Comparison of ENCODE assay signal across 3 cellular contexts in the genomic region with DNA sequence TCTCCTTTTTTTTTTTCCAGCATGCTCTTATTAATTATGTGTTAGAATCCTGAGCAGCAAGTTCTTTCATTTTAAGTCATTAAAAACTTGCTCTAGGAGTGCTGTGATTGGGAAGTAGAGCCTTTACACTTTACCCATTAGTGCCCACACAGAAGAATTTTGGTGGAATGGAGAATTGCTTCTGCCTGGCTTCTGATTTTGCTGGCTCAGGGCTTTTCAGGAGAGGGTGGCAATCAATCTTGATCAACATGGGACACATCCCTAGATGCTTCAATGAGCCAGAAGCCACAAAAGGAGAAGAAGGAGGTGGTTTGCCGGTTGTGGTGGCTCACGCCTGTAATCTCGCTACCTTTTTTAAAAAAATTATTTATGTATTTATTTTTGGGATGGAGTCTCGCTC.
TF ChIP-seq lines count a peak whose summit lies in the region.

No MANE protein-coding gene starts in this region.

TF ChIP-seq in HepG2, 621 proteins besides CTCF, POLR2A, EP300 and RAD21:
- TF ChIP-seq AGO2 (optimal IDR thresholded peaks at IDR 0.05; ENCODE audit: low read depth, low read length) = no peak
- no peak for TF ChIP-seq ZNF44 (CRISPR knock-in tag; IDR thresholded peaks at IDR 0.05)
- no peak for TF ChIP-seq ESRRA (CRISPR knock-in tag; IDR thresholded peaks at IDR 0.05; ENCODE audit: low read depth)
- TF ChIP-seq ZFP41 (CRISPR knock-in tag; IDR thresholded peaks at IDR 0.05; ENCODE audit: borderline replicate concordance) = no peak
- peak; percentile 51 for TF ChIP-seq MAFF (IDR thresholded peaks at IDR 0.05; ENCODE audit: low read depth, low read length)
- no peak for TF ChIP-seq HOXD1 (CRISPR knock-in tag; IDR thresholded peaks at IDR 0.05)
- TF ChIP-seq MAFK (conservative IDR thresholded peaks at IDR 0.05 in 1 of 2, IDR thresholded peaks at IDR 0.05 in 1 of 2; ENCODE audit: low read length in 2 of 2) = peak; percentile 69 to 77

TF ChIP-seq in IMR-90, 13 proteins besides CTCF, POLR2A, EP300 and RAD21:
- TF ChIP-seq MAFK (IDR thresholded peaks at IDR 0.05; ENCODE audit: low read depth, low read length) (peak; percentile 67), NFE2L2 (IDR thresholded peaks at IDR 0.05; ENCODE audit: low read depth, low read length) (no peak)

TF ChIP-seq in K562, 482 proteins besides CTCF, POLR2A, EP300 and RAD21:
- TF ChIP-seq, protein P1, sequence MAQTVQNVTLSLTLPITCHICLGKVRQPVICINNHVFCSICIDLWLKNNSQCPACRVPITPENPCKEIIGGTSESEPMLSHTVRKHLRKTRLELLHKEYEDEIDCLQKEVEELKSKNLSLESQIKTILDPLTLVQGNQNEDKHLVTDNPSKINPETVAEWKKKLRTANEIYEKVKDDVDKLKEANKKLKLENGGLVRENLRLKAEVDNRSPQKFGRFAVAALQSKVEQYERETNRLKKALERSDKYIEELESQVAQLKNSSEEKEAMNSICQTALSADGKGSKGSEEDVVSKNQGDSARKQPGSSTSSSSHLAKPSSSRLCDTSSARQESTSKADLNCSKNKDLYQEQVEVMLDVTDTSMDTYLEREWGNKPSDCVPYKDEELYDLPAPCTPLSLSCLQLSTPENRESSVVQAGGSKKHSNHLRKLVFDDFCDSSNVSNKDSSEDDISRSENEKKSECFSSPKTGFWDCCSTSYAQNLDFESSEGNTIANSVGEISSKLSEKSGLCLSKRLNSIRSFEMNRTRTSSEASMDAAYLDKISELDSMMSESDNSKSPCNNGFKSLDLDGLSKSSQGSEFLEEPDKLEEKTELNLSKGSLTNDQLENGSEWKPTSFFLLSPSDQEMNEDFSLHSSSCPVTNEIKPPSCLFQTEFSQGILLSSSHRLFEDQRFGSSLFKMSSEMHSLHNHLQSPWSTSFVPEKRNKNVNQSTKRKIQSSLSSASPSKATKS (CRISPR knock-in tag; IDR thresholded peaks at IDR 0.05) = no peak
- TF ChIP-seq MAFK (IDR thresholded peaks at IDR 0.05; ENCODE audit: low read length) (peak; percentile 44), MAFF (IDR thresholded peaks at IDR 0.05; ENCODE audit: low read length) (peak; percentile 54; the same call in 1 of the 2 replicates), RFX5 (IDR thresholded peaks at IDR 0.05; ENCODE audit: low read depth, low read length) (no peak), ZNF224 (CRISPR knock-in tag; IDR thresholded peaks at IDR 0.05) (no peak), MEIS2 (IDR thresholded peaks at IDR 0.05; ENCODE audit: partially characterized antibody) (peak; percentile 17), SIX5 (IDR thresholded peaks at IDR 0.05; ENCODE audit: borderline replicate concordance in 1 of 2, insufficient read depth in 1 of 2, low read depth in 1 of 2, low read length in 2 of 2) (no peak), MAFG (tag; conservative IDR thresholded peaks at IDR 0.05) (peak; percentile 47; the same call in 1 of the 2 replicates), C11orf30 (IDR thresholded peaks at IDR 0.05; ENCODE audit: low read depth) (peak; percentile 66; the same call in 1 of the 2 replicates), NFATC3 (IDR thresholded peaks at IDR 0.05) (no peak), RNF2 (IDR thresholded peaks at IDR 0.05) (no peak), MEF2D (tag; conservative IDR thresholded peaks at IDR 0.05; ENCODE audit: low read depth) (no peak), ZNF316 (IDR thresholded peaks at IDR 0.05) (peak; percentile 72), ZNF57 (CRISPR knock-in tag; IDR thresholded peaks at IDR 0.05) (no peak), ESRRA (IDR thresholded peaks at IDR 0.05; ENCODE audit: borderline replicate concordance, low read depth) (no peak)
TF ChIP-seq in K562: peak in this region for 6.
